Comparison of ENCODE assay signal across 8 cellular contexts in genomic region chr15:90594297-90594696, GRCh38.
DNase-seq lines count a peak whose midpoint lies in the region; ATAC-seq and TF ChIP-seq lines count a peak whose summit lies in the region.

No MANE protein-coding gene starts in this region.

- H3K4me1 Mint-ChIP-seq in CD14-positive monocyte, result peaks cover 71% of the 10 kb centered on the region
- peaks cover 71% of the 10 kb centered on the region for H3K4me1 Mint-ChIP-seq in T-helper 2 cell treated with Interferon-gamma antibody and Interleukin-4, amounts not matched to agents 5 μg/mL and 100 μg/mL, for 36 hours (ENCODE audit: low read depth)

- TF ChIP-seq CTCF in CD14-positive monocyte (IDR thresholded peaks at IDR 0.05), result no peak
- no peak for TF ChIP-seq CTCF in lower lobe of right lung (IDR thresholded peaks at IDR 0.05)

- H3K27me3 ChIP-seq in lower lobe of right lung (ENCODE audit: low read depth), result no peaks in the 10 kb centered on the region

- peak overlapping the region; percentile 92 to 97 (median 94) for H3K27ac Mint-ChIP-seq in CD14-positive monocyte
- peak overlapping the region; percentile 100 for H3K27ac Mint-ChIP-seq in T-helper 2 cell treated with Interferon-gamma antibody and Interleukin-4, amounts not matched to agents 5 μg/mL and 100 μg/mL, for 36 hours

- no peaks in the 10 kb centered on the region for H3K9me3 Mint-ChIP-seq in CD14-positive monocyte
- H3K9me3 Mint-ChIP-seq in T-helper 2 cell treated with Interferon-gamma antibody and Interleukin-4, amounts not matched to agents 5 μg/mL and 100 μg/mL, for 36 hours, result no peaks in the 10 kb centered on the region

- no peaks in the 10 kb centered on the region for H3K36me3 ChIP-seq in lower lobe of right lung

- intact Hi-C loops in CD14-positive monocyte (cut with micrococcal nuclease), result loop anchor here in 1 of 2 donors (10.0 kb wide), 1 partner anchor 59 kb away; no protein-coding TSS in a partner anchor
- intact Hi-C loops in lower lobe of right lung (cut with DNase I), result no loop called here

- ATAC-seq in HG02678 (IDR thresholded peaks at IDR 0.05; ENCODE audit: unreplicated experiment), result peak; percentile 26
- ATAC-seq in lower lobe of right lung, result peak; percentile 92 to 95
- no peak for ATAC-seq in HG02870 (IDR thresholded peaks at IDR 0.05; ENCODE audit: unreplicated experiment)

- peaks cover 24 to 29% of the 10 kb centered on the region in 2 donors for H3K36me3 Mint-ChIP-seq in CD14-positive monocyte
- peaks cover 64% of the 10 kb centered on the region for H3K36me3 Mint-ChIP-seq in T-helper 2 cell treated with Interferon-gamma antibody and Interleukin-4, amounts not matched to agents 5 μg/mL and 100 μg/mL, for 36 hours (ENCODE audit: low read depth)

- H3K4me1 ChIP-seq in lower lobe of right lung, result peaks cover 78% of the 10 kb centered on the region

- no peak overlapping the region for H3K4me3 ChIP-seq in lower lobe of right lung

- peak overlapping the region; percentile 83 for H3K27ac ChIP-seq in lower lobe of right lung

- peaks cover 0 to 1% (median 0%) of the 10 kb centered on the region in 3 donors for H3K27me3 Mint-ChIP-seq in CD14-positive monocyte (ENCODE audit: low read depth in 3 of 3)
- no peaks in the 10 kb centered on the region for H3K27me3 Mint-ChIP-seq in T-helper 2 cell treated with Interferon-gamma antibody and Interleukin-4, amounts not matched to agents 5 μg/mL and 100 μg/mL, for 36 hours (ENCODE audit: low read depth)

- H3K9me3 ChIP-seq in lower lobe of right lung, result no peaks in the 10 kb centered on the region

- H3K4me3 Mint-ChIP-seq in CD14-positive monocyte, result peak overlapping the region; percentile 70 to 88
- H3K4me3 Mint-ChIP-seq in T-helper 2 cell treated with Interferon-gamma antibody and Interleukin-4, amounts not matched to agents 5 μg/mL and 100 μg/mL, for 36 hours, result peak overlapping the region; percentile 91

- DNase-seq in CD14-positive monocyte (ENCODE audit: low spot score), result peak; percentile 91
- DNase-seq in T-helper 2 cell treated with Interferon-gamma antibody and Interleukin-4, amounts not matched to agents 5 μg/mL and 100 μg/mL, for 36 hours (ENCODE audit: low spot score), result peak; percentile 79
- DNase-seq in astrocyte of the hippocampus (ENCODE audit: low read depth, low spot score), result peak; percentile 19
- peak; percentile 91 for DNase-seq in lower lobe of right lung
- DNase-seq in stimulated activated CD8-positive, alpha-beta memory T cell treated with anti-CD3 and anti-CD28 coated beads, Interleukin-2, amount 100 ng/mL, for 48 hours (ENCODE audit: low read depth in 2 of 2), result peak; percentile 40 to 77
- no peak for DNase-seq in DMS114 treated with DMSO at 0.1 percent for 48 hours (lab: John Stamatoyannopoulos, UW; ENCODE audit: unreplicated experiment)
